8 cellular contexts compared by ENCODE assay signal in genomic region chr17:32659419-32659842, GRCh38.
DNase-seq lines count a peak whose midpoint lies in the region; ATAC-seq and TF ChIP-seq lines count a peak whose summit lies in the region.

No MANE protein-coding gene starts in this region.

- peak; percentile 85 for TF ChIP-seq CTCF in GM20000 (IDR thresholded peaks at IDR 0.05; ENCODE audit: extremely low read depth, missing control alignments)

- ATAC-seq in GM18867 (IDR thresholded peaks at IDR 0.05; ENCODE audit: unreplicated experiment) = no peak

- in situ Hi-C loops in ACHN (cut with HindIII; ENCODE audit: low pct_ligation_motif_present, low pct_unique_long_range_greater_than_20kb, low sequenced_read_pairs) = no loop called here

- DNase-seq in ACHN (peak; percentile 67), GM20000 (ENCODE audit: low spot score) (peak; percentile 76), NCI-H345 (lab: John Stamatoyannopoulos, UW) (peak; percentile 58), medulla oblongata (ENCODE audit: extremely low spot score) (peak; percentile 93)
- DNase-seq in activated CD4-positive, alpha-beta T cell treated with anti-CD3 and anti-CD28 coated beads, Interleukin-2, amount 50 U/mL, for 48 hours = peak; percentile 74 to 82
- peak; percentile 34 for DNase-seq in effector CD8-positive, alpha-beta T cell (lab: John Stamatoyannopoulos, UW)
- peak; percentile 37 for DNase-seq in stimulated activated CD8-positive, alpha-beta memory T cell treated with anti-CD3 and anti-CD28 coated beads, Interleukin-15, amount 100 ng/mL, for 24 hours (ENCODE audit: low read depth)

Comparison
In these comparisons a context has a peak if more than half of its experiments do, and no peak if none do; other contexts are left out.
1. DNase-seq: peak in every context shown above with its lines; median percentile 93 in medulla oblongata; 78 in activated CD4-positive, alpha-beta T cell treated with anti-CD3 and anti-CD28 coated beads, Interleukin-2, amount 50 U/mL, for 48 hours; 76 in GM20000; 67 in ACHN; 58 in NCI-H345; 37 in stimulated activated CD8-positive, alpha-beta memory T cell treated with anti-CD3 and anti-CD28 coated beads, Interleukin-15, amount 100 ng/mL, for 24 hours; 34 in effector CD8-positive, alpha-beta T cell.